28 cellular contexts compared by ENCODE assay signal in genomic region chr14:63974176-63974575, GRCh38.
"Had no signal": no experiment of that assay in that cellular context is flagged by ENCODE, and none has a peak within 500 bp of the region (broad histone marks: within the 10 kb centered on the region; RNA-seq: fewer than 3 reads in every experiment).

No MANE protein-coding gene starts in this region.

- ATAC-seq: esophagus mucosa; gastroesophageal sphincter; heart right ventricle; left ventricle myocardium superior; lower lobe of right lung; naive thymus-derived CD8-positive, alpha-beta T cell; psoas muscle; right cardiac atrium; stimulated activated memory B cell treated with anti-CD40 and anti-IgM and Interleukin-4, amounts not matched to agents 10 μg/mL and 1 μg/mL and 100 μg/mL, for 72 hours; stimulated activated naive CD8-positive, alpha-beta T cell treated with anti-CD3 and anti-CD28 coated beads, Interleukin-15, Interleukin-2, amounts not matched to agents 100 U/mL and 50 U/mL, for 24 hours had no signal

- FAIRE-seq: colon, islet of Langerhans had no signal

- H3K27me3 ChIP-seq: gastroesophageal sphincter, heart right ventricle, ovary, sigmoid colon, testis, tibial artery had no signal

- H3K4me3 Mint-ChIP-seq: endodermal cell; naive thymus-derived CD8-positive, alpha-beta T cell; nephron progenitor cell; stimulated activated memory B cell treated with anti-CD40 and anti-IgM and Interleukin-4, amounts not matched to agents 10 μg/mL and 1 μg/mL and 100 μg/mL, for 72 hours; type B pancreatic cell had no signal

- H3K27ac ChIP-seq: epithelial cell of prostate, gastroesophageal sphincter, heart right ventricle, lower lobe of right lung, ovary, psoas muscle, sigmoid colon, testis, tibial artery had no signal

- H3K9me3 Mint-ChIP-seq: endodermal cell; naive thymus-derived CD8-positive, alpha-beta T cell; nephron progenitor cell; stimulated activated memory B cell treated with anti-CD40 and anti-IgM and Interleukin-4, amounts not matched to agents 10 μg/mL and 1 μg/mL and 100 μg/mL, for 72 hours; type B pancreatic cell had no signal

- H3K27ac Mint-ChIP-seq: endodermal cell; naive thymus-derived CD8-positive, alpha-beta T cell; nephron progenitor cell; stimulated activated memory B cell treated with anti-CD40 and anti-IgM and Interleukin-4, amounts not matched to agents 10 μg/mL and 1 μg/mL and 100 μg/mL, for 72 hours; type B pancreatic cell had no signal

- H3K4me3 ChIP-seq: gastroesophageal sphincter, heart right ventricle, lower lobe of right lung, ovary, psoas muscle, sigmoid colon, testis, tibial artery had no signal

- H3K4me1 ChIP-seq: heart right ventricle, lower lobe of right lung, psoas muscle, tibial artery had no signal

- H3K9me3 ChIP-seq: gastroesophageal sphincter, heart right ventricle, lower lobe of right lung, ovary, psoas muscle, sigmoid colon, testis, tibial artery had no signal

- H3K4me1 Mint-ChIP-seq: endodermal cell; nephron progenitor cell; stimulated activated memory B cell treated with anti-CD40 and anti-IgM and Interleukin-4, amounts not matched to agents 10 μg/mL and 1 μg/mL and 100 μg/mL, for 72 hours had no signal

- H3K36me3 ChIP-seq: ovary had no signal

- H3K27me3 Mint-ChIP-seq: naive thymus-derived CD8-positive, alpha-beta T cell; stimulated activated memory B cell treated with anti-CD40 and anti-IgM and Interleukin-4, amounts not matched to agents 10 μg/mL and 1 μg/mL and 100 μg/mL, for 72 hours; type B pancreatic cell had no signal

- DNase-seq: effector CD8-positive, alpha-beta T cell; endodermal cell; foreskin fibroblast; heart right ventricle; hippocampal formation; left ventricle myocardium superior; lower lobe of right lung; naive thymus-derived CD8-positive, alpha-beta T cell; nephron progenitor cell; occipital lobe; ovary; posterior cingulate gyrus; psoas muscle; right cardiac atrium; sigmoid colon; stimulated activated CD4-positive, alpha-beta T cell treated with anti-CD3 and anti-CD28 coated beads, Interleukin-2, amount 100 ng/mL, for 24 hours; stimulated activated CD4-positive, alpha-beta T cell treated with anti-CD3 and anti-CD28 coated beads, Interleukin-4, amount 100 ng/mL, for 24 hours; stimulated activated naive CD8-positive, alpha-beta T cell treated with anti-CD3 and anti-CD28 coated beads, Interleukin-15, Interleukin-2, amounts not matched to agents 100 U/mL and 50 U/mL, for 24 hours; substantia nigra; testis; tibial artery had no signal
